ENCODE assay signal across 24 cellular contexts in genomic region chr18:70235478-70235877, GRCh38. TPM values are rescaled to one million over a fixed set of nuclear protein-coding genes. Genes with fewer than 3 reads are reported as not detected.
DNase-seq lines count a peak whose midpoint lies in the region; ATAC-seq, FAIRE-seq and TF ChIP-seq lines count a peak whose summit lies in the region.
"Had no signal": no experiment of that assay in that cellular context is flagged by ENCODE, and none has a peak within 500 bp of the region (broad histone marks: within the 10 kb centered on the region; RNA-seq: fewer than 3 reads in every experiment).

No MANE protein-coding gene starts in this region.

- peak overlapping the region; percentile 2 for H3K56ac ChIP-seq in mesendoderm (ENCODE audit: low read length)

- TF ChIP-seq RAD21 in HepG2 (CRISPR knock-in tag; IDR thresholded peaks at IDR 0.05) = no peak

- peaks cover 6% of the 10 kb centered on the region for H3K9me3 Mint-ChIP-seq in astrocyte (ENCODE audit: unreplicated experiment)
- H3K9me3 Mint-ChIP-seq: CD4-positive, alpha-beta T cell had no signal

- H4K8ac ChIP-seq in mesendoderm (ENCODE audit: low read depth, low read length) = no peak overlapping the region

- H3K27ac ChIP-seq in HepG2 (ENCODE audit: extremely low read length, insufficient read depth, low read length) (no peak overlapping the region), right lobe of liver (no peak overlapping the region), astrocyte (ENCODE audit: low read depth, low read length) (no peak overlapping the region), mesendoderm (ENCODE audit: low read depth, low read length) (no peak overlapping the region), vagina (peak overlapping the region; percentile 60), sigmoid colon (peak overlapping the region in 1 of 4 donors; percentile 29)
- H3K27ac ChIP-seq: BLaER1, SJCRH30 had no signal

- H3K79me1 ChIP-seq in mesendoderm (ENCODE audit: low read length) = no peaks in the 10 kb centered on the region

- 79% methylated on average over 5 of the region's 5 CpGs for WGBS in HepG2 (ENCODE audit: low lambda C conversion rate)
- WGBS in right lobe of liver (ENCODE audit: insufficient coverage, low coverage, low lambda C conversion rate, missing lambda C conversion rate) = 84% methylated on average over 4 of the region's 5 CpGs
- no CpG with 5 or more reads among the region's 5 CpGs for WGBS in mesendoderm (ENCODE audit: extremely low coverage, insufficient coverage, low lambda C conversion rate)
- 92 to 95% methylated on average over 5 of the region's 5 CpGs for WGBS in sigmoid colon, 2 donors

- H3K4me2 ChIP-seq in HepG2 (ENCODE audit: low read depth, low read length) (no peak overlapping the region), astrocyte (ENCODE audit: low read length) (peak overlapping the region; percentile 68), mesendoderm (ENCODE audit: low read length) (no peak overlapping the region)
- H3K4me2 ChIP-seq: BLaER1 had no signal

- no peaks in the 10 kb centered on the region for H3K79me2 ChIP-seq in HepG2 (ENCODE audit: insufficient read depth, low read length)
- no peaks in the 10 kb centered on the region for H3K79me2 ChIP-seq in astrocyte (ENCODE audit: insufficient read depth, low read length)
- H3K79me2 ChIP-seq in mesendoderm (ENCODE audit: control insufficient read depth, insufficient read depth, low read length) = no peaks in the 10 kb centered on the region

- no TSS peak for BruUV-seq in HepG2 (replicated peaks; lab: Mats Ljungman, UMichigan)

- FAIRE-seq in HepG2 (lab: Jason Lieb, UNC) (no peak), astrocyte (lab: Jason Lieb, UNC) (no peak)

- H2BK5ac ChIP-seq in mesendoderm (ENCODE audit: low read length) = no peak overlapping the region

- in situ Hi-C loops in HepG2 (cut with HindIII; ENCODE audit: extremely low pct_ligation_motif_present, low pct_unique_long_range_greater_than_20kb) = no loop called here

- peaks cover 2% of the 10 kb centered on the region for H3K27me3 Mint-ChIP-seq in astrocyte (ENCODE audit: low read depth, unreplicated experiment)

- H3K27ac Mint-ChIP-seq in astrocyte (ENCODE audit: unreplicated experiment) = no peak overlapping the region
- H3K27ac Mint-ChIP-seq: CD4-positive, alpha-beta T cell had no signal

- no peak overlapping the region for H2AK5ac ChIP-seq in mesendoderm (ENCODE audit: low read length)

- H3K9me3 ChIP-seq in HepG2 (ENCODE audit: low read length) (no peaks in the 10 kb centered on the region), right lobe of liver (no peaks in the 10 kb centered on the region), astrocyte (ENCODE audit: insufficient read depth, low read depth, low read length) (no peaks in the 10 kb centered on the region), vagina (no peaks in the 10 kb centered on the region), sigmoid colon (no peaks in the 10 kb centered on the region)
- H3K9me3 ChIP-seq: BLaER1, HAP-1, SJCRH30 had no signal

- H3K9ac ChIP-seq in HepG2 (ENCODE audit: insufficient read depth, low read depth, low read length) (no peak overlapping the region), astrocyte (ENCODE audit: low read length) (no peak overlapping the region), mesendoderm (ENCODE audit: low read length) (no peak overlapping the region)
- H3K9ac ChIP-seq: BLaER1 had no signal

- no peak overlapping the region for H2BK15ac ChIP-seq in mesendoderm (replicated peaks; ENCODE audit: low read depth)

- intact Hi-C loops in HepG2 (cut with micrococcal nuclease; ENCODE audit: unreplicated experiment) = no loop called here
- intact Hi-C loops in right lobe of liver (cut with DNase I) = no loop called here
- intact Hi-C loops in vagina (cut with DNase I) = no loop called here
- intact Hi-C loops in sigmoid colon (cut with DNase I) = no loop called here

- CTCF ChIA-PET in HepG2 (lab: Yijun Ruan, JAX; ENCODE audit: low intra/inter-chr PET ratio, low total read pairs) = no interaction called here

- no peak for TF ChIP-seq CTCF in HepG2 (CRISPR knock-in tag; IDR thresholded peaks at IDR 0.05)
- no peak for TF ChIP-seq CTCF in right lobe of liver (IDR thresholded peaks at IDR 0.05)
- TF ChIP-seq CTCF in astrocyte (IDR thresholded peaks at IDR 0.05; ENCODE audit: insufficient read depth, low read depth, low read length) = no peak
- TF ChIP-seq CTCF in vagina (IDR thresholded peaks at IDR 0.05) = no peak
- no peak for TF ChIP-seq CTCF in sigmoid colon (IDR thresholded peaks at IDR 0.05)

- H3K18ac ChIP-seq in mesendoderm (ENCODE audit: low read length) = no peak overlapping the region

- DNase-seq in HepG2 (ENCODE audit: low spot score) (no peak), right lobe of liver (no peak), astrocyte (ENCODE audit: low read depth) (no peak), mesendoderm (no peak), vagina (ENCODE audit: extremely low spot score in 2 of 2) (no peak), medulla oblongata (ENCODE audit: extremely low spot score) (no peak), sigmoid colon (no peak)
- DNase-seq: ACHN; CD4-positive, alpha-beta T cell; COR-L47; DMS79; KBM-7; NCI-H1105 treated with DMSO at 0.1 percent for 48 hours; NCI-H1694; NCI-H2081; NCI-H2171; NCI-H345; NCI-H524; NCI-H774; NK-92 treated with Interleukin-12 subunit alpha and Interleukin-12 subunit beta, amount 100 ng/mL, for 24 hours; SJCRH30 had no signal

- no peak overlapping the region for H2BK120ac ChIP-seq in mesendoderm (ENCODE audit: low read depth, low read length)

- no peak overlapping the region for H3K23ac ChIP-seq in mesendoderm (ENCODE audit: low read length)

- ATAC-seq in HepG2 (peak; percentile 56), right lobe of liver (no peak), GM21423 (IDR thresholded peaks at IDR 0.05; ENCODE audit: unreplicated experiment) (no peak)

- H3K4me1 Mint-ChIP-seq in astrocyte (ENCODE audit: low read depth, unreplicated experiment) = peaks cover 13% of the 10 kb centered on the region

- no peak for TF ChIP-seq EP300 in HepG2 (IDR thresholded peaks at IDR 0.05; ENCODE audit: low read depth in 2 of 2, low read length in 2 of 2)
- no peak for TF ChIP-seq EP300 in HepG2 (CRISPR knock-in tag; IDR thresholded peaks at IDR 0.05; ENCODE audit: borderline replicate concordance)
- no peak for TF ChIP-seq EP300 in sigmoid colon (IDR thresholded peaks at IDR 0.05)

- no peak overlapping the region for H3K4me3 Mint-ChIP-seq in astrocyte (ENCODE audit: unreplicated experiment)
- H3K4me3 Mint-ChIP-seq: CD4-positive, alpha-beta T cell had no signal

- no peak overlapping the region for H4K5ac ChIP-seq in mesendoderm (ENCODE audit: low read length)

- H4K20me1 ChIP-seq in HepG2 (ENCODE audit: insufficient read depth, low read length) = no peaks in the 10 kb centered on the region
- no peaks in the 10 kb centered on the region for H4K20me1 ChIP-seq in astrocyte (ENCODE audit: insufficient read depth, low read length)
- H4K20me1 ChIP-seq: BLaER1 had no signal

- H3K4me1 ChIP-seq in HepG2 (ENCODE audit: insufficient read depth, low read length) (peaks cover 17% of the 10 kb centered on the region), right lobe of liver (no peaks in the 10 kb centered on the region), astrocyte (ENCODE audit: insufficient read depth, low read length) (peaks cover 14% of the 10 kb centered on the region), mesendoderm (ENCODE audit: control insufficient read depth, low read depth, low read length) (no peaks in the 10 kb centered on the region), vagina (peaks cover 9% of the 10 kb centered on the region), sigmoid colon (peaks cover 0 to 4% (median 0%) of the 10 kb centered on the region in 4 donors)
- H3K4me1 ChIP-seq: BLaER1, HAP-1, SJCRH30 had no signal

- H3K27me3 ChIP-seq in HepG2 (ENCODE audit: control insufficient read depth in 1 of 2, insufficient read depth in 2 of 2, low read length in 2 of 2) (peaks cover 0 to 20% of the 10 kb centered on the region in 2 experiments; a peak in 2 of 5 replicates), right lobe of liver (no peaks in the 10 kb centered on the region), astrocyte (ENCODE audit: insufficient read depth, low read length) (no peaks in the 10 kb centered on the region), mesendoderm (ENCODE audit: insufficient read depth, low read length, poor library complexity) (no peaks in the 10 kb centered on the region), vagina (no peaks in the 10 kb centered on the region), sigmoid colon (no peaks in the 10 kb centered on the region)
- H3K27me3 ChIP-seq: BLaER1, SJCRH30 had no signal

- TF ChIP-seq POLR2A in HepG2 (IDR thresholded peaks at IDR 0.05; ENCODE audit: insufficient read depth in 1 of 2, low read depth in 2 of 2, low read length in 2 of 2) (no peak), right lobe of liver (IDR thresholded peaks at IDR 0.05) (no peak), vagina (IDR thresholded peaks at IDR 0.05) (no peak), sigmoid colon (IDR thresholded peaks at IDR 0.05) (no peak)

- no peak overlapping the region for H3K4me3 ChIP-seq in HepG2 (replicated peaks in 1 of 3; ENCODE audit: insufficient read depth in 1 of 3, low read depth in 2 of 3, low read length in 3 of 3)
- no peak overlapping the region for H3K4me3 ChIP-seq in right lobe of liver
- no peak overlapping the region for H3K4me3 ChIP-seq in astrocyte (ENCODE audit: insufficient read depth, low read depth, low read length)
- no peak overlapping the region for H3K4me3 ChIP-seq in mesendoderm (ENCODE audit: low read length)
- no peak overlapping the region for H3K4me3 ChIP-seq in vagina
- no peak overlapping the region for H3K4me3 ChIP-seq in sigmoid colon
- H3K4me3 ChIP-seq: BLaER1, HAP-1, SJCRH30 had no signal

- H3K36me3 Mint-ChIP-seq in astrocyte (ENCODE audit: low read depth, unreplicated experiment) = no peaks in the 10 kb centered on the region

- POLR2A ChIA-PET in HepG2 (lab: Yijun Ruan, JAX) = no interaction called here

- H3K4ac ChIP-seq in mesendoderm (ENCODE audit: low read depth, low read length) = no peak overlapping the region

- no peaks in the 10 kb centered on the region for H3K36me3 ChIP-seq in HepG2 (replicated peaks in 1 of 2; ENCODE audit: control insufficient read depth in 1 of 2, insufficient read depth in 2 of 2, low read length in 2 of 2)
- no peaks in the 10 kb centered on the region for H3K36me3 ChIP-seq in right lobe of liver
- H3K36me3 ChIP-seq in astrocyte (ENCODE audit: insufficient read depth, low read length) = no peaks in the 10 kb centered on the region
- H3K36me3 ChIP-seq in mesendoderm (ENCODE audit: control insufficient read depth, insufficient read depth, low read length) = no peaks in the 10 kb centered on the region
- no peaks in the 10 kb centered on the region for H3K36me3 ChIP-seq in vagina
- H3K36me3 ChIP-seq in sigmoid colon = no peaks in the 10 kb centered on the region
- H3K36me3 ChIP-seq: BLaER1, HAP-1, SJCRH30 had no signal

- H2AFZ ChIP-seq in HepG2 (ENCODE audit: low read length) (no peak overlapping the region), astrocyte (ENCODE audit: low read depth, low read length) (peak overlapping the region; percentile 21)

RNA-seq across cellular contexts. Expression of gene RTTN, which starts 30.0 kb away (rescaled TPM):
- total RNA-seq in HepG2 (2016; rRNA removed; fragmentation: Illumina TruSeq; extraction: Trizol) = 12.5 and 18.7 TPM in 2 replicates
- 15.8 and 24.3 TPM in 2 replicates for total RNA-seq in HepG2 (2016; cell fraction: cytosol; rRNA removed; fragmentation: Illumina TruSeq; extraction: Trizol; ENCODE audit: low read depth)
- total RNA-seq in HepG2 (2016; cell fraction: insoluble cytoplasmic fraction; rRNA removed; fragmentation: Illumina TruSeq; extraction: Trizol) = 11.4 and 18.6 TPM in 2 replicates
- total RNA-seq in HepG2 (2016; cell fraction: membrane; rRNA removed; fragmentation: Illumina TruSeq; extraction: Trizol) = 9.9 and 11.5 TPM in 2 replicates
- 69.6 and 74.0 TPM in 2 replicates for total RNA-seq in HepG2 (2016; cell fraction: nucleus; rRNA removed; fragmentation: Illumina TruSeq; extraction: Trizol)
- 3.4 and 5.4 TPM in 2 replicates for polyA plus RNA-seq in HepG2 (2011; rRNA removed)
- 1.8 and 2.0 TPM in 2 replicates for polyA plus RNA-seq in HepG2 (2011; cell fraction: cytosol; rRNA removed)
- 8.1 and 9.1 TPM in 2 replicates for polyA plus RNA-seq in HepG2 (2011; cell fraction: nucleus; rRNA removed)
- 3.8 and 4.5 TPM in 2 replicates for polyA plus RNA-seq in HepG2 (2012)
- 1.0 and 1.1 TPM in 2 replicates for polyA plus RNA-seq in HepG2 (2016; cell fraction: cytosol; fragmentation: Illumina TruSeq; extraction: Trizol; ENCODE audit: low read depth)
- polyA plus RNA-seq in HepG2 (2016; cell fraction: insoluble cytoplasmic fraction; fragmentation: Illumina TruSeq; extraction: Trizol; ENCODE audit: low read depth) = 5.4 and 7.2 TPM in 2 replicates
- 1.6 and 1.9 TPM in 2 replicates for polyA plus RNA-seq in HepG2 (2016; cell fraction: membrane; fragmentation: Illumina TruSeq; extraction: Trizol; ENCODE audit: low read depth)
- 14.8 and 16.8 TPM in 2 replicates for polyA plus RNA-seq in HepG2 (2016; cell fraction: nucleus; fragmentation: Illumina TruSeq; extraction: Trizol; ENCODE audit: insufficient read depth, low read depth)
- 18.4 and 41.1 TPM in 2 replicates for polyA minus RNA-seq in HepG2 (2011; rRNA and poly(A)+ RNA removed; ENCODE audit: low replicate concordance)
- 4.4 and 5.3 TPM in 2 replicates for polyA minus RNA-seq in HepG2 (2011; cell fraction: cytosol; rRNA and poly(A)+ RNA removed)
- polyA minus RNA-seq in HepG2 (2011; cell fraction: nucleus; rRNA and poly(A)+ RNA removed) = 117 and 137 TPM in 2 replicates
- 1 to 10 TPM; 2.3 to 7.4 (median 6.5) TPM for total RNA-seq in right lobe of liver
- 5.2 and 6.3 TPM in 2 replicates for total RNA-seq in astrocyte
- 6.4 TPM for polyA plus RNA-seq in mesendoderm (2013, experiment 1 of 2)
- 6.1 TPM for polyA plus RNA-seq in mesendoderm (2013, experiment 2 of 2)
- total RNA-seq in vagina = 16.7 TPM
- total RNA-seq in sigmoid colon = 10 to 100 TPM; 11.3 to 18.2 (median 15.2) TPM
- 1 to 10 TPM; 1.4 to 5.2 (median 2.4) TPM for polyA plus RNA-seq in sigmoid colon

RNA-seq across cellular contexts. Expression of gene SOCS6, which starts 53.4 kb away (rescaled TPM):
- total RNA-seq in HepG2 (2016; rRNA removed; fragmentation: Illumina TruSeq; extraction: Trizol) = 38.3 and 49.0 TPM in 2 replicates
- total RNA-seq in HepG2 (2016; cell fraction: cytosol; rRNA removed; fragmentation: Illumina TruSeq; extraction: Trizol; ENCODE audit: low read depth) = 5.6 and 6.6 TPM in 2 replicates
- total RNA-seq in HepG2 (2016; cell fraction: insoluble cytoplasmic fraction; rRNA removed; fragmentation: Illumina TruSeq; extraction: Trizol) = 37.6 and 47.6 TPM in 2 replicates
- 27.3 and 28.4 TPM in 2 replicates for total RNA-seq in HepG2 (2016; cell fraction: membrane; rRNA removed; fragmentation: Illumina TruSeq; extraction: Trizol)
- 30.4 and 31.8 TPM in 2 replicates for total RNA-seq in HepG2 (2016; cell fraction: nucleus; rRNA removed; fragmentation: Illumina TruSeq; extraction: Trizol)
- 16.4 and 18.6 TPM in 2 replicates for polyA plus RNA-seq in HepG2 (2011; rRNA removed)
- polyA plus RNA-seq in HepG2 (2011; cell fraction: cytosol; rRNA removed) = 12.9 and 16.3 TPM in 2 replicates
- 11.7 and 13.4 TPM in 2 replicates for polyA plus RNA-seq in HepG2 (2011; cell fraction: nucleus; rRNA removed)
- polyA plus RNA-seq in HepG2 (2012) = 16.0 and 19.4 TPM in 2 replicates
- polyA plus RNA-seq in HepG2 (2016; cell fraction: cytosol; fragmentation: Illumina TruSeq; extraction: Trizol; ENCODE audit: low read depth) = 3.9 and 4.2 TPM in 2 replicates
- polyA plus RNA-seq in HepG2 (2016; cell fraction: insoluble cytoplasmic fraction; fragmentation: Illumina TruSeq; extraction: Trizol; ENCODE audit: low read depth) = 29.0 and 32.7 TPM in 2 replicates
- 13.0 and 13.4 TPM in 2 replicates for polyA plus RNA-seq in HepG2 (2016; cell fraction: membrane; fragmentation: Illumina TruSeq; extraction: Trizol; ENCODE audit: low read depth)
- 29.4 and 30.4 TPM in 2 replicates for polyA plus RNA-seq in HepG2 (2016; cell fraction: nucleus; fragmentation: Illumina TruSeq; extraction: Trizol; ENCODE audit: insufficient read depth, low read depth)
- 25.5 and 66.8 TPM in 2 replicates for polyA minus RNA-seq in HepG2 (2011; rRNA and poly(A)+ RNA removed; ENCODE audit: low replicate concordance)
- polyA minus RNA-seq in HepG2 (2011; cell fraction: cytosol; rRNA and poly(A)+ RNA removed) = 23.0 and 28.6 TPM in 2 replicates
- polyA minus RNA-seq in HepG2 (2011; cell fraction: nucleus; rRNA and poly(A)+ RNA removed) = 53.8 and 56.2 TPM in 2 replicates
- total RNA-seq in right lobe of liver = 10 to 100 TPM; 11.7 to 18.0 (median 14.0) TPM
- 20.5 and 24.1 TPM in 2 replicates for total RNA-seq in astrocyte
- polyA plus RNA-seq in mesendoderm (2013, experiment 1 of 2) = 20.5 TPM
- 21.0 TPM for polyA plus RNA-seq in mesendoderm (2013, experiment 2 of 2)
- total RNA-seq in vagina = 16.0 TPM
- total RNA-seq in sigmoid colon = 10 to 100 TPM; 16.6 to 23.9 (median 20.3) TPM
- 10 to 100 TPM; 11.4 to 21.7 (median 12.0) TPM for polyA plus RNA-seq in sigmoid colon
